8 cellular contexts compared by ENCODE assay signal in the genomic region with DNA sequence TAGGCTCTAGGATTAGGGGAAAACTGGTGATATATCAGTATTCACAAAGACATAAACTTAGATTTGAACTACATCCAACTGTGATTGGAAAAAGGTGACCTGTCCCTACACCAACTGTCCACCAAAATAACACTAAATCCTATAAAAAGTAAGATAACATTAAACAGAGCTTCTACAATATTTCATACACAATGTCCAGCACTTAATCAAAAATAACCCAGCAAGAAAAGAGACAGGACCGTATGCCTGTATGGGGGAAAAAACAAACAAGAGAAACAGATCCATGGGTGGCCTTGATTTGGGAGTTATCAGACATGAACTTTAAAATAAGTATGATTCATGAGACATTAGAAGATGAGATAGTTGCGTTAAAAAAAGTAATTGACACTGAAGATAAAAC.
"Had no signal": no experiment of that assay in that cellular context is flagged by ENCODE, and none has a peak within 500 bp of the region (broad histone marks: within the 10 kb centered on the region; RNA-seq: fewer than 3 reads in every experiment).

No MANE protein-coding gene starts in this region.

- H3K36me3 ChIP-seq: HAP-1 had no signal

- H3K4me3 ChIP-seq: GM23248, GM23338, HAP-1 had no signal

- H3K9me3 ChIP-seq: HAP-1 had no signal

- H3K4me1 ChIP-seq: HAP-1 had no signal

- H3K27ac ChIP-seq: GM23248 had no signal

- DNase-seq: GM23248, GOT3, H7, H9, HCEC 1CT, HFFc6 had no signal
